Comparison of ENCODE assay signal across 1 cellular context in genomic region chr17:17532991-17533390, GRCh38.
TF ChIP-seq lines count a peak whose summit lies in the region.

No MANE protein-coding gene starts in this region.

TF ChIP-seq in A549, 52 proteins besides CTCF, POLR2A, EP300 and RAD21 (continued from another document):
- TF ChIP-seq REST (IDR thresholded peaks at IDR 0.05), result no peak
- no peak for TF ChIP-seq HEYL (CRISPR knock-in tag; IDR thresholded peaks at IDR 0.05)
- TF ChIP-seq ZSCAN20 (CRISPR knock-in tag; IDR thresholded peaks at IDR 0.05), result no peak
- TF ChIP-seq ZC3H11A (IDR thresholded peaks at IDR 0.05), result no peak
- no peak for TF ChIP-seq BHLHE40 (IDR thresholded peaks at IDR 0.05; ENCODE audit: low read depth, low read length)
- no peak for TF ChIP-seq TP53 (CRISPR knock-in tag; IDR thresholded peaks at IDR 0.05)
- TF ChIP-seq, protein P1, sequence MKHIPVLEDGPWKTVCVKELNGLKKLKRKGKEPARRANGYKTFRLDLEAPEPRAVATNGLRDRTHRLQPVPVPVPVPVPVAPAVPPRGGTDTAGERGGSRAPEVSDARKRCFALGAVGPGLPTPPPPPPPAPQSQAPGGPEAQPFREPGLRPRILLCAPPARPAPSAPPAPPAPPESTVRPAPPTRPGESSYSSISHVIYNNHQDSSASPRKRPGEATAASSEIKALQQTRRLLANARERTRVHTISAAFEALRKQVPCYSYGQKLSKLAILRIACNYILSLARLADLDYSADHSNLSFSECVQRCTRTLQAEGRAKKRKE (CRISPR knock-in tag; IDR thresholded peaks at IDR 0.05; ENCODE audit: low read depth), result no peak
- no peak for TF ChIP-seq JUNB (IDR thresholded peaks at IDR 0.05)
- no peak for TF ChIP-seq CBX8 (IDR thresholded peaks at IDR 0.05)
- no peak for TF ChIP-seq GATA3 (IDR thresholded peaks at IDR 0.05; ENCODE audit: borderline replicate concordance)
- no peak for TF ChIP-seq NPAS2 (CRISPR knock-in tag; IDR thresholded peaks at IDR 0.05; ENCODE audit: borderline replicate concordance)
TF ChIP-seq in A549: peak in this region for 0.
